Comparison of ENCODE assay signal across 16 cellular contexts in the genomic region with DNA sequence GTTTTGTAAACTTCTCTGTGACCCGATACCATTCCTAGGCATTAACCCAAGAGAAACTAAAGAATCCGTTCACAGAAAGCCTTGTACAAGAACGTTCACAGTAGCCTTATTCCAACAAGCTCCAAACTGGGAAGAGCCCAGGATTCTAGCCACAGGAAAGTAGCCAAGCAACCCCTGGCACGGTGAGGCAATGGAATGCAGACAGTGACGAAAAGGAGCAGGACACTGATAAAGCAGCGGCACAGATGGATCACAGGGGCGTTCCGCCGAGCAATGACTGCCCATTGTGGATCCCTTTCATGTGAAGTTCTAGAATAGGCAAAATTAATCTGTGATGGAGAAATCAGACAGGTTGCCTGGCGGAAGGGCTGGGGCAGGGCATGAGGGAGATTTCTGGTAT. TPM values are rescaled to one million over a fixed set of nuclear protein-coding genes. Genes with fewer than 3 reads are reported as not detected.
DNase-seq lines count a peak whose midpoint lies in the region; ATAC-seq, FAIRE-seq and TF ChIP-seq lines count a peak whose summit lies in the region.
"Had no signal": no experiment of that assay in that cellular context is flagged by ENCODE, and none has a peak within 500 bp of the region (broad histone marks: within the 10 kb centered on the region; RNA-seq: fewer than 3 reads in every experiment).

No MANE protein-coding gene starts in this region.

- intact Hi-C loops in Right ventricle myocardium superior (cut with DNase I) (no loop called here), left ventricle myocardium inferior (cut with micrococcal nuclease) (no loop called here)

- no peaks in the 10 kb centered on the region for H3K4me1 ChIP-seq in HEK293 (ENCODE audit: control insufficient read depth, insufficient read depth, low read length)
- H3K4me1 ChIP-seq in left ventricle myocardium inferior: peaks cover 9% of the 10 kb centered on the region
- H3K4me1 ChIP-seq: HAP-1 had no signal

- peak; percentile 94 for ATAC-seq in Right ventricle myocardium superior (ENCODE audit: poor library complexity)
- ATAC-seq: CD8-positive, alpha-beta T cell; GM12878 had no signal

- peak; percentile 53 for DNase-seq in Right ventricle myocardium superior
- peak; percentile 36 for DNase-seq in left ventricle myocardium inferior
- DNase-seq in substantia nigra (lab: John Stamatoyannopoulos, UW): peak in 1 of 49 donors; percentile 44
- no peak for DNase-seq in mucosa of gallbladder (ENCODE audit: low spot score)
- no peak for DNase-seq in T-helper 1 cell
- no peak for DNase-seq in H54 (ENCODE audit: insufficient read length, low spot score)
- DNase-seq: Calu3; CD8-positive, alpha-beta T cell; DMS79 treated with DMSO at 0.1 percent for 48 hours had no signal

- POLR2A ChIA-PET in HEK293 (lab: Yijun Ruan, JAX): no interaction called here

- H3K9me3 ChIP-seq in HEK293 (ENCODE audit: control insufficient read depth, insufficient read depth, low read depth, low read length): no peaks in the 10 kb centered on the region
- peaks cover 5% of the 10 kb centered on the region for H3K9me3 ChIP-seq in left ventricle myocardium inferior (replicated peaks)
- H3K9me3 ChIP-seq: HAP-1 had no signal

- TF ChIP-seq POLR2A in H54 (IDR thresholded peaks at IDR 0.05; ENCODE audit: low read depth, low read length): no peak

- H3K27me3 ChIP-seq in left ventricle myocardium inferior (ENCODE audit: low read depth): no peaks in the 10 kb centered on the region
- H3K27me3 ChIP-seq: BLaER1 treated with 17β-estradiol and CSF1 and Interleukin-3, amounts not matched to agents 10 nM and 100 nM had no signal

- TF ChIP-seq CTCF in HEK293 (tag by site-specific recombination; IDR thresholded peaks at IDR 0.05) (no peak), left ventricle myocardium inferior (IDR thresholded peaks at IDR 0.05; ENCODE audit: borderline replicate concordance) (no peak)

- CTCF ChIA-PET in HEK293 (lab: Yijun Ruan, JAX): no interaction called here

- no peak for FAIRE-seq in H54 (lab: Jason Lieb, UNC)
- FAIRE-seq: GM12878, H1 had no signal

- H3K27ac ChIP-seq in HEK293 (ENCODE audit: extremely low read depth, low read depth, low read length): no peak overlapping the region
- H3K27ac ChIP-seq in left ventricle myocardium inferior (replicated peaks): peak overlapping the region; percentile 50
- H3K27ac ChIP-seq in substantia nigra (ENCODE audit: low read depth, low read length, poor library complexity, severe bottlenecking): peak overlapping the region; percentile 6
- H3K27ac ChIP-seq: BLaER1 treated with 17β-estradiol and CSF1 and Interleukin-3, amounts not matched to agents 10 nM and 100 nM; HL-60 had no signal

- H3K36me3 ChIP-seq in HEK293 (ENCODE audit: control insufficient read depth in 2 of 2, insufficient read depth in 1 of 2, low read length in 2 of 2) (no peaks in the 10 kb centered on the region), left ventricle myocardium inferior (no peaks in the 10 kb centered on the region)
- H3K36me3 ChIP-seq: BLaER1 treated with 17β-estradiol and CSF1 and Interleukin-3, amounts not matched to agents 10 nM and 100 nM; HAP-1 had no signal

- H3K4me3 ChIP-seq in HEK293 (ENCODE audit: low read depth, low read length) (no peak overlapping the region), left ventricle myocardium inferior (no peak overlapping the region)
- H3K4me3 ChIP-seq: BLaER1 treated with 17β-estradiol and CSF1 and Interleukin-3, amounts not matched to agents 10 nM and 100 nM; GM12878; HAP-1 had no signal

TF ChIP-seq in HEK293, 187 proteins besides CTCF, POLR2A, EP300 and RAD21:
- no peak for TF ChIP-seq ZNF2 (tag by site-specific recombination; IDR thresholded peaks at IDR 0.05)
- TF ChIP-seq ZNF560 (tag by site-specific recombination; IDR thresholded peaks at IDR 0.05; ENCODE audit: borderline replicate concordance): no peak
- no peak for TF ChIP-seq ZBTB49 (tag by site-specific recombination; IDR thresholded peaks at IDR 0.05; ENCODE audit: low read depth)
- TF ChIP-seq ZNF600 (tag by site-specific recombination; IDR thresholded peaks at IDR 0.05): 0 out of 2 replicates have a peak, but pooled peaks have one; percentile 16

RNA-seq across cellular contexts. Expression of gene OTUD7A, which starts 38.9 kb away (rescaled TPM):
- total RNA-seq in Right ventricle myocardium superior (1.7 TPM), left ventricle myocardium inferior (1.5 TPM), mucosa of gallbladder (3.9 TPM)
- total RNA-seq: HT1080 had no signal

Comparison
In these comparisons a context has a peak if more than half of its experiments do, and no peak if none do; other contexts are left out.
1. DNase-seq: peak in Right ventricle myocardium superior (single experiment) and left ventricle myocardium inferior (single experiment); none in mucosa of gallbladder (single experiment), T-helper 1 cell (0 of 5) and H54 (single experiment).